ENCODE assay signal across 1 cellular context in genomic region chr3:50273689-50274065, GRCh38.
TF ChIP-seq lines count a peak whose summit lies in the region.

No MANE protein-coding gene starts in this region.

TF ChIP-seq in HEK293T, 16 proteins besides CTCF, POLR2A, EP300 and RAD21 (continued from another document):
- TF ChIP-seq FOXK2 (IDR thresholded peaks at IDR 0.05) = no peak
- no peak for TF ChIP-seq ARNT (IDR thresholded peaks at IDR 0.05)
- TF ChIP-seq PKNOX1 (IDR thresholded peaks at IDR 0.05) = no peak
- TF ChIP-seq CTBP1 (IDR thresholded peaks at IDR 0.05; ENCODE audit: borderline replicate concordance) = no peak
- TF ChIP-seq TARDBP (IDR thresholded peaks at IDR 0.05) = no peak
- TF ChIP-seq SP1 (IDR thresholded peaks at IDR 0.05) = no peak
- TF ChIP-seq ELF4 (IDR thresholded peaks at IDR 0.05) = no peak
TF ChIP-seq in HEK293T: peak in this region for 0.
